Comparison of ENCODE assay signal across 1 cellular context in the genomic region with DNA sequence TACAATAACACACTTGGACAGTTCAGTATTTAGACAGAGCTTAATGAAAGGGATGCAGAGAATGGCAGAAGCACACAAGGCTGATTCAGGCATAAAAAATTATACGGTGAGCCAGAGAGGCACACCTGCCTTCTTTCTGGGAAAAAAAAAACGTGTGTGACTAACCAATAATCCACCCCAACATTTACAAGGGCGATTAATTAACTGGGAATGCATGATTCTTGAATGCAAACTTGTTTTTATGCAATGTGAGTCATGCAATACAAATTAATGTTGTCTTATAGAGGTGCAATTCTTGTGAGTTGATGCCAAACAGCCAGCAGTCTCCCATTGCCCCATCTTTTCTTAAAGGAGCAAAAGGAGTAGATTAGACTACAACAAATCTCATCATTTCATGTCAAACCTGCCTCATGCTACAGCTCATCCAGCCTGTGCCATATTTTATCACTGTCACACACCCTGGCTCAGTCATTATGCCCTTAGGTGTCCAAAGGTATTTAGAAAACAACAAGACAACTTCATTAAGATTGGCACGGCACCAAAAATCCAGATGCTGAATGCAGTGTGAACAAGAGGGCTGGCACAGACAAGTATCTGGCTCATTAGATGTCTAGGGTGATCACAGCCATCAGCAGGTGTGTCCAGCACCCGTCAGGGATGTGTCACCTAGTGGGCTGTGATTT.
TF ChIP-seq lines count a peak whose summit lies in the region.

No MANE protein-coding gene starts in this region.

TF ChIP-seq in IMR-90, 13 proteins besides CTCF, POLR2A, EP300 and RAD21:
- TF ChIP-seq MAFK (IDR thresholded peaks at IDR 0.05; ENCODE audit: low read depth, low read length), result no peak
- TF ChIP-seq MAZ (IDR thresholded peaks at IDR 0.05; ENCODE audit: borderline replicate concordance, low read depth, low read length), result no peak
TF ChIP-seq in IMR-90: peak in this region for 0.
